26 cellular contexts compared by ENCODE assay signal in the genomic region with DNA sequence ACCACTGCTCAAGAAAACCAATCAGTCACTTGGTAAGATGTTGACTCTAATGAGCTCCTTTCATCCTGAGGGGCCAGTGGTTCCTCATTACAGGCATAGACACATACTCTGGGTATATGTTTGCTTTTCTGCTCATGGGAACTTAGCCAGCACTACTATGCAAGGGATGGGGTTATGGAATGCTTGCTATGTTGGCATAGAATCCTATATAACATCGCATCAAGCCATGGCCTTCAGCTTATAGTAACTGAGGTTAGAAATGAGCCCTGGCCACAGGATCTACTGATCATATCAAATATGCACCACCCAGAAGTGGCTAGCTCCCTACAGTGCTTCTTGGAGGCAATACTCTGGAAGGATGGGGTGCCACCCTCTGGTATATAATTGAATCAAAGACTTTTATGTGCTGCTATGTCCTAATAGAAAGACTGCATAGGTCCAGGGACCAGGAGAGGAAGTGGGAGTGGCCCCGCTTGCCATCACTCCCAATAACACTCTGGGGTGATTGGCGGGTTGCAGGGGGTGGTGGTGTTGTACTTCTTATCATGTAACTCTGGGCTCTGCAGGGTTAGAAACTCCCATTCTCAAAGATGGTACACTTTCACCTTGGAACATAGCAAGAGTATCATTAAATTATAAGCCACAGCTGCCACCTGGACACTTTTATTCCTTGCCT.
A peak's percentile ranks its signal among the peaks of the same experiment; 100 is the strongest.
DNase-seq lines count a peak whose midpoint lies in the region; ATAC-seq and TF ChIP-seq lines count a peak whose summit lies in the region.
"Had no signal": no experiment of that assay in that cellular context is flagged by ENCODE, and none has a peak within 500 bp of the region (broad histone marks: within the 10 kb centered on the region; RNA-seq: fewer than 3 reads in every experiment).

No MANE protein-coding gene starts in this region.

- peaks cover 5% of the 10 kb centered on the region for H3K36me3 Mint-ChIP-seq in MCF 10A (ENCODE audit: insufficient read depth, unreplicated experiment)
- no peaks in the 10 kb centered on the region for H3K36me3 Mint-ChIP-seq in CD8-positive, alpha-beta memory T cell
- H3K36me3 Mint-ChIP-seq: activated naive CD8-positive, alpha-beta T cell; natural killer cell had no signal

- H3K4me1 ChIP-seq in mammary epithelial cell (ENCODE audit: insufficient read depth, low read length) (peaks cover 31% of the 10 kb centered on the region), PC-3 (ENCODE audit: insufficient read depth, low read length) (peaks cover 16% of the 10 kb centered on the region), tibial artery (peaks cover 0 to 87% (median 61%) of the 10 kb centered on the region in 4 donors)
- no peaks in the 10 kb centered on the region for H3K4me1 ChIP-seq in CD8-positive, alpha-beta memory T cell (ENCODE audit: insufficient read depth, low read length)
- H3K4me1 ChIP-seq: BE2C, Caco-2 had no signal

- BruUV-seq in MCF 10A (replicated peaks; lab: Mats Ljungman, UMichigan) (no TSS peak), mammary epithelial cell (replicated peaks; lab: Mats Ljungman, UMichigan) (no TSS peak), PC-3 (replicated peaks; lab: Mats Ljungman, UMichigan) (no TSS peak)

- no peaks in the 10 kb centered on the region for H3K9me3 Mint-ChIP-seq in MCF 10A (ENCODE audit: unreplicated experiment)
- no peaks in the 10 kb centered on the region for H3K9me3 Mint-ChIP-seq in CD8-positive, alpha-beta memory T cell
- H3K9me3 Mint-ChIP-seq: activated CD4-positive, alpha-beta T cell treated with anti-CD3 and anti-CD28 coated beads, Interleukin-2, amount 10 ng/mL, durations not matched to agents 7 days and 5 days; activated T-helper 17 cell treated with anti-CD3 and anti-CD28 coated beads, Interleukin-2, amount 50 U/mL, for 72 hours; dendritic cell treated with granulocyte-macrophage colony-stimulating factor and Interleukin-4, amounts not matched to agents 40 ng/mL and 50 ng/mL, for 4 days had no signal

- CTCF ChIA-PET in MCF 10A (lab: Yijun Ruan, JAX), result interaction anchor here (0.5 to 2.3 kb wide), 8 partner anchors 34 to 88 kb away, joined by 3 to 11 read pairs (median 3); no protein-coding TSS in a partner anchor
- CTCF ChIA-PET in mammary epithelial cell (lab: Charles Lee; ENCODE audit: low non-redundant PET), result interaction anchor here (0.6 kb wide), 1 partner anchor 71 kb away, joined by 3 read pairs; no protein-coding TSS in a partner anchor
- CTCF ChIA-PET in PC-3 (lab: Charles Lee), result no interaction called here
- CTCF ChIA-PET in CD8-positive, alpha-beta memory T cell (lab: Charles Lee), result no interaction called here

- H2AFZ ChIP-seq in mammary epithelial cell (ENCODE audit: low read depth, low read length) (no peak overlapping the region), PC-3 (ENCODE audit: low read length) (no peak overlapping the region)

- dilution Hi-C loops in mammary epithelial cell (cut with HindIII; ENCODE audit: low sequenced_read_pairs), result no loop called here

- no peaks in the 10 kb centered on the region for H3K27me3 Mint-ChIP-seq in MCF 10A (ENCODE audit: insufficient read depth, unreplicated experiment)
- H3K27me3 Mint-ChIP-seq in CD8-positive, alpha-beta memory T cell, result peaks cover 6 to 38% of the 10 kb centered on the region in 2 donors
- H3K27me3 Mint-ChIP-seq: dendritic cell treated with granulocyte-macrophage colony-stimulating factor and Interleukin-4, amounts not matched to agents 40 ng/mL and 50 ng/mL, for 4 days had no signal

- no peaks in the 10 kb centered on the region for H3K9me2 ChIP-seq in PC-3 (replicated peaks; ENCODE audit: low read length)

- H3K27ac Mint-ChIP-seq in MCF 10A (ENCODE audit: low read depth, unreplicated experiment), result peak overlapping the region; percentile 93
- H3K27ac Mint-ChIP-seq in CD8-positive, alpha-beta memory T cell, result no peak overlapping the region
- H3K27ac Mint-ChIP-seq: activated CD4-positive, alpha-beta T cell treated with anti-CD3 and anti-CD28 coated beads, Interleukin-2, amount 10 ng/mL, durations not matched to agents 7 days and 5 days; activated naive CD8-positive, alpha-beta T cell; activated T-helper 17 cell treated with anti-CD3 and anti-CD28 coated beads, Interleukin-2, amount 50 U/mL, for 72 hours; dendritic cell treated with granulocyte-macrophage colony-stimulating factor and Interleukin-4, amounts not matched to agents 40 ng/mL and 50 ng/mL, for 4 days; natural killer cell had no signal

- ATAC-seq in PC-3, result no peak
- ATAC-seq in GM18870 (IDR thresholded peaks at IDR 0.05; ENCODE audit: unreplicated experiment), result no peak
- ATAC-seq: activated T-helper 17 cell treated with anti-CD3 and anti-CD28 coated beads, Interleukin-2, amount 50 U/mL, for 72 hours; left lung; natural killer cell; Right ventricle myocardium inferior had no signal

- in situ Hi-C loops in mammary epithelial cell (cut with MboI; ENCODE audit: low sequenced_read_pairs in 2 of 2), result no loop called here

- H3K4me3 ChIP-seq in mammary epithelial cell (replicated peaks in 1 of 3; ENCODE audit: insufficient read depth in 1 of 3, low read depth in 2 of 3, low read length in 3 of 3), result no peak overlapping the region
- no peak overlapping the region for H3K4me3 ChIP-seq in PC-3 (ENCODE audit: low read length)
- H3K4me3 ChIP-seq in coronary artery, result no peak overlapping the region
- H3K4me3 ChIP-seq in tibial artery, result no peak overlapping the region
- no peak overlapping the region for H3K4me3 ChIP-seq in CD8-positive, alpha-beta memory T cell (ENCODE audit: low read length)
- H3K4me3 ChIP-seq: left lung, right atrium auricular region, stomach, upper lobe of left lung had no signal

- H4K20me1 ChIP-seq in mammary epithelial cell (ENCODE audit: insufficient read depth, low read length), result no peaks in the 10 kb centered on the region
- no peaks in the 10 kb centered on the region for H4K20me1 ChIP-seq in PC-3 (ENCODE audit: low read length)

- H3K79me2 ChIP-seq in mammary epithelial cell (ENCODE audit: insufficient read depth, low read length), result no peaks in the 10 kb centered on the region
- no peaks in the 10 kb centered on the region for H3K79me2 ChIP-seq in PC-3 (ENCODE audit: low read length)

- H3K4me3 Mint-ChIP-seq in MCF 10A (ENCODE audit: unreplicated experiment), result no peak overlapping the region
- H3K4me3 Mint-ChIP-seq in CD8-positive, alpha-beta memory T cell, result no peak overlapping the region
- H3K4me3 Mint-ChIP-seq: activated CD4-positive, alpha-beta T cell treated with anti-CD3 and anti-CD28 coated beads, Interleukin-2, amount 10 ng/mL, durations not matched to agents 7 days and 5 days; activated naive CD8-positive, alpha-beta T cell; activated T-helper 17 cell treated with anti-CD3 and anti-CD28 coated beads, Interleukin-2, amount 50 U/mL, for 72 hours; dendritic cell treated with granulocyte-macrophage colony-stimulating factor and Interleukin-4, amounts not matched to agents 40 ng/mL and 50 ng/mL, for 4 days; natural killer cell had no signal

- TF ChIP-seq CTCF in MCF 10A (IDR thresholded peaks at IDR 0.05; ENCODE audit: unreplicated experiment) (no peak), mammary epithelial cell (conservative IDR thresholded peaks at IDR 0.05 in 1 of 2, IDR thresholded peaks at IDR 0.05 in 1 of 2; ENCODE audit: extremely low read depth in 1 of 2, insufficient read depth in 1 of 2, low read depth in 1 of 2, low read length in 2 of 2) (peak in 1 of 2 donors; percentile 3), PC-3 (conservative IDR thresholded peaks at IDR 0.05; ENCODE audit: low read depth, low read length) (no peak), coronary artery (IDR thresholded peaks at IDR 0.05) (no peak), tibial artery (IDR thresholded peaks at IDR 0.05) (no peak)

- intact Hi-C loops in MCF 10A (cut with micrococcal nuclease) (loop anchor here (10.0 kb wide), 1 partner anchor 72 kb away; no protein-coding TSS in a partner anchor), mammary epithelial cell (cut with micrococcal nuclease) (loop anchor here (1.0 kb wide), 1 partner anchor 71 kb away; no protein-coding TSS in a partner anchor), PC-3 (cut with micrococcal nuclease) (no loop called here), tibial artery (cut with DNase I; ENCODE audit: low total_unique reads) (loop anchor here (5.0 kb wide), 1 partner anchor 45 kb away; no protein-coding TSS in a partner anchor)

- H3K27me3 ChIP-seq in mammary epithelial cell (ENCODE audit: insufficient read depth, low read length) (no peaks in the 10 kb centered on the region), PC-3 (ENCODE audit: low read length) (no peaks in the 10 kb centered on the region), tibial artery (no peaks in the 10 kb centered on the region)
- no peaks in the 10 kb centered on the region for H3K27me3 ChIP-seq in CD8-positive, alpha-beta memory T cell (ENCODE audit: insufficient read depth, low read length, poor library complexity, severe bottlenecking)
- H3K27me3 ChIP-seq: BE2C, brain microvascular endothelial cell, left lung, right atrium auricular region, stomach, upper lobe of left lung had no signal

- H3K9ac ChIP-seq in mammary epithelial cell (ENCODE audit: insufficient read depth, low read length), result no peak overlapping the region
- no peak overlapping the region for H3K9ac ChIP-seq in PC-3 (ENCODE audit: low read length)

- peak; percentile 38 for DNase-seq in MCF 10A (ENCODE audit: unreplicated experiment)
- no peak for DNase-seq in mammary epithelial cell
- DNase-seq in PC-3, result peak; percentile 40
- no peak for DNase-seq in coronary artery (ENCODE audit: low spot score)
- DNase-seq in tibial artery, result no peak
- no peak for DNase-seq in SKM-1 (lab: John Stamatoyannopoulos, UW; ENCODE audit: unreplicated experiment)
- DNase-seq in CD8-positive, alpha-beta memory T cell, result no peak
- DNase-seq: activated CD4-positive, alpha-beta T cell treated with anti-CD3 and anti-CD28 coated beads, Interleukin-2, amount 10 ng/mL, durations not matched to agents 7 days and 5 days; BE2C; brain microvascular endothelial cell; Caco-2; DND-41; left lung; midbrain; natural killer cell; NCI-H1048; NCI-H187 treated with DMSO at 0.1 percent for 48 hours; NCI-H774; stomach; upper lobe of left lung had no signal

- no peaks in the 10 kb centered on the region for H3F3A ChIP-seq in PC-3 (ENCODE audit: low read length, unreplicated experiment)

- H3K9me3 ChIP-seq in mammary epithelial cell (replicated peaks; ENCODE audit: insufficient read depth, low read length) (no peaks in the 10 kb centered on the region), PC-3 (ENCODE audit: low read length) (no peaks in the 10 kb centered on the region), tibial artery (no peaks in the 10 kb centered on the region)
- H3K9me3 ChIP-seq in CD8-positive, alpha-beta memory T cell (ENCODE audit: low read length), result no peaks in the 10 kb centered on the region
- H3K9me3 ChIP-seq: BE2C, Caco-2, left lung, right atrium auricular region, stomach, upper lobe of left lung had no signal

- H3K4me1 Mint-ChIP-seq in MCF 10A (ENCODE audit: insufficient read depth, unreplicated experiment), result peaks cover 67% of the 10 kb centered on the region
- no peaks in the 10 kb centered on the region for H3K4me1 Mint-ChIP-seq in CD8-positive, alpha-beta memory T cell
- H3K4me1 Mint-ChIP-seq: activated CD4-positive, alpha-beta T cell treated with anti-CD3 and anti-CD28 coated beads, Interleukin-2, amount 10 ng/mL, durations not matched to agents 7 days and 5 days; activated T-helper 17 cell treated with anti-CD3 and anti-CD28 coated beads, Interleukin-2, amount 50 U/mL, for 72 hours; natural killer cell had no signal

- H3K4me2 ChIP-seq in mammary epithelial cell (ENCODE audit: insufficient read depth, low read depth, low read length) (no peak overlapping the region), PC-3 (ENCODE audit: low read length) (no peak overlapping the region)

- H3K27ac ChIP-seq in mammary epithelial cell (ENCODE audit: insufficient read depth, low read depth, low read length) (no peak overlapping the region), PC-3 (ENCODE audit: low read length) (no peak overlapping the region), coronary artery (peak overlapping the region; percentile 13 to 86), tibial artery (peak overlapping the region; percentile 88 to 91)
- no peak overlapping the region for H3K27ac ChIP-seq in CD8-positive, alpha-beta memory T cell (ENCODE audit: low read depth, low read length)
- H3K27ac ChIP-seq: brain microvascular endothelial cell, left lung, stomach, upper lobe of left lung had no signal

- WGBS in mammary epithelial cell (ENCODE audit: low coverage, missing lambda C conversion rate), result 83% methylated on average over 3 of the region's 3 CpGs

- POLR2A ChIA-PET in MCF 10A (lab: Yijun Ruan, JAX) (interaction anchor here (0.7 to 4.9 kb wide), 10 partner anchors 9 to 380 kb away, joined by 3 to 32 read pairs (median 7); partner anchors contain the start of gene TNPO1), PC-3 (lab: Charles Lee; ENCODE audit: unreplicated experiment) (interaction anchor here (0.5 kb wide), 1 partner anchor 28 kb away, joined by 3 read pairs; no protein-coding TSS in a partner anchor)
- POLR2A ChIA-PET in CD8-positive, alpha-beta memory T cell (lab: Charles Lee), result no interaction called here

- H3K36me3 ChIP-seq in mammary epithelial cell (ENCODE audit: insufficient read depth, low read length), result no peaks in the 10 kb centered on the region
- no peaks in the 10 kb centered on the region for H3K36me3 ChIP-seq in PC-3 (ENCODE audit: low read depth, low read length)
- H3K36me3 ChIP-seq in tibial artery, result no peaks in the 10 kb centered on the region
- H3K36me3 ChIP-seq in CD8-positive, alpha-beta memory T cell (ENCODE audit: insufficient read depth, low read length), result no peaks in the 10 kb centered on the region
- H3K36me3 ChIP-seq: BE2C, brain microvascular endothelial cell, left lung, right atrium auricular region, stomach had no signal

Comparison
In these comparisons a context has a peak if more than half of its experiments do, and no peak if none do; other contexts are left out.
1. DNase-seq: peak in MCF 10A (single experiment) and PC-3 (single experiment); none in mammary epithelial cell (single experiment), coronary artery (single experiment), tibial artery (0 of 2), SKM-1 (single experiment) and CD8-positive, alpha-beta memory T cell (0 of 5).
2. H3K27ac ChIP-seq: peak in coronary artery (2 of 2) and tibial artery (2 of 2); none in mammary epithelial cell (single experiment), PC-3 (single experiment) and CD8-positive, alpha-beta memory T cell (single experiment).
3. CTCF ChIA-PET loops: an anchor here in MCF 10A (0.5 to 2.3 kb wide) and mammary epithelial cell (0.6 kb wide); none called in PC-3 and CD8-positive, alpha-beta memory T cell.